8 cellular contexts compared by ENCODE assay signal in genomic region chr5:90529939-90530677, GRCh38. TPM values are rescaled to one million over a fixed set of nuclear protein-coding genes. Genes with fewer than 3 reads are reported as not detected.
DNase-seq lines count a peak whose midpoint lies in the region; ATAC-seq and TF ChIP-seq lines count a peak whose summit lies in the region.

No MANE protein-coding gene starts in this region.

- DNase-seq in EH (ENCODE audit: low read depth) (peak; percentile 86), Panc1 (ENCODE audit: low read depth, low spot score) (peak; percentile 73), cardiac septum (ENCODE audit: low spot score) (peak; percentile 80), upper lobe of right lung (no peak)
- DNase-seq in activated naive CD8-positive, alpha-beta T cell treated with anti-CD3 and anti-CD28 coated beads for 36 hours: peak; percentile 53

- H3K9me3 ChIP-seq in HUES64 (ENCODE audit: insufficient read depth, low read depth, low read length) (no peaks in the 10 kb centered on the region), Panc1 (ENCODE audit: control insufficient read depth, insufficient read depth, low read depth, low read length) (no peaks in the 10 kb centered on the region), parathyroid adenoma (ENCODE audit: control insufficient read depth, low read length) (no peaks in the 10 kb centered on the region), upper lobe of right lung (no peaks in the 10 kb centered on the region)

- H3K4me3 ChIP-seq in HUES64 (ENCODE audit: low read length) (peak overlapping the region; percentile 89), Panc1 (ENCODE audit: low read depth in 2 of 2, low read length in 2 of 2) (peak overlapping the region; percentile 98 to 99), parathyroid adenoma (ENCODE audit: low read depth, low read length) (peak overlapping the region; percentile 99), upper lobe of right lung (peak overlapping the region; percentile 94)

- WGBS in HUES64: 12% methylated on average over 13 of the region's 13 CpGs

- CTCF ChIA-PET in Panc1 (lab: Charles Lee): interaction anchor here (0.6 to 1.8 kb wide), 4 partner anchors 16 to 91 kb away, joined by 3 to 10 read pairs (median 6); no protein-coding TSS in a partner anchor

- peak overlapping the region; percentile 99 for H3K4me3 Mint-ChIP-seq in activated naive CD8-positive, alpha-beta T cell treated with anti-CD3 and anti-CD28 coated beads for 36 hours

- intact Hi-C loops in Panc1 (cut with micrococcal nuclease; ENCODE audit: unreplicated experiment): loop anchor here (2.0 kb wide), 1 partner anchor 91 kb away; no protein-coding TSS in a partner anchor
- intact Hi-C loops in cardiac septum (cut with DNase I): loop anchor here (1.0 to 2.0 kb wide), 3 partner anchors 56 to 121 kb away; partner anchors contain the start of genes CETN3, MBLAC2 and POLR3G
- intact Hi-C loops in upper lobe of right lung (cut with DNase I): no loop called here

- H3K9ac ChIP-seq in HUES64 (ENCODE audit: low read depth, low read length) (peak overlapping the region; percentile 73), parathyroid adenoma (no peak overlapping the region)

- H3K36me3 ChIP-seq in HUES64 (ENCODE audit: insufficient read depth, low read length) (0 out of 2 replicates have a peak, but pooled peaks cover under 1% of the 10 kb centered on the region), Panc1 (ENCODE audit: control insufficient read depth, insufficient read depth, low read length) (peaks cover 3% of the 10 kb centered on the region; the same call in 1 of the 2 replicates), parathyroid adenoma (ENCODE audit: control insufficient read depth, insufficient read depth, low read length) (no peaks in the 10 kb centered on the region), upper lobe of right lung (peaks cover 5% of the 10 kb centered on the region)

- H3K27me3 ChIP-seq in HUES64 (ENCODE audit: insufficient read depth, low read length) (no peaks in the 10 kb centered on the region), Panc1 (ENCODE audit: control insufficient read depth, insufficient read depth, low read length) (peaks cover 28% of the 10 kb centered on the region), parathyroid adenoma (ENCODE audit: control insufficient read depth, insufficient read depth, low read length) (no peaks in the 10 kb centered on the region), upper lobe of right lung (peaks cover 4% of the 10 kb centered on the region)

- POLR2A ChIA-PET in Panc1 (lab: Charles Lee): no interaction called here

- peak overlapping the region; percentile 96 for H3K4me2 ChIP-seq in parathyroid adenoma (ENCODE audit: low read length)

- peak; percentile 59 for ATAC-seq in GM21528 (IDR thresholded peaks at IDR 0.05; ENCODE audit: low FRiP score, unreplicated experiment)
- ATAC-seq in Panc1: peak; percentile 87
- peak; percentile 72 for ATAC-seq in upper lobe of right lung

- TF ChIP-seq CTCF in Panc1 (IDR thresholded peaks at IDR 0.05): peak; percentile 85
- TF ChIP-seq CTCF in parathyroid adenoma (IDR thresholded peaks at IDR 0.05): peak; percentile 73
- TF ChIP-seq CTCF in upper lobe of right lung (IDR thresholded peaks at IDR 0.05): peak; percentile 75

- H2AFZ ChIP-seq in parathyroid adenoma: peak overlapping the region; percentile 96

- peak overlapping the region; percentile 95 for H3K27ac Mint-ChIP-seq in activated naive CD8-positive, alpha-beta T cell treated with anti-CD3 and anti-CD28 coated beads for 36 hours

- no peaks in the 10 kb centered on the region for H3K9me3 Mint-ChIP-seq in activated naive CD8-positive, alpha-beta T cell treated with anti-CD3 and anti-CD28 coated beads for 36 hours

- peaks cover 7% of the 10 kb centered on the region for H3K79me2 ChIP-seq in parathyroid adenoma

- peaks cover 3% of the 10 kb centered on the region for H3K36me3 Mint-ChIP-seq in activated naive CD8-positive, alpha-beta T cell treated with anti-CD3 and anti-CD28 coated beads for 36 hours

- in situ Hi-C loops in Panc1 (cut with HindIII; ENCODE audit: low pct_unique_long_range_greater_than_20kb, low sequenced_read_pairs): no loop called here

- H3K27ac ChIP-seq in HUES64 (ENCODE audit: low read depth, low read length) (peak overlapping the region; percentile 70), Panc1 (ENCODE audit: low read length) (peak overlapping the region; percentile 86), parathyroid adenoma (peak overlapping the region; percentile 90), upper lobe of right lung (peak overlapping the region; percentile 94)

- BruUV-seq in Panc1 (replicated peaks; lab: Mats Ljungman, UMichigan): no TSS peak

- H3K4me1 ChIP-seq in HUES64 (ENCODE audit: insufficient read depth, low read length) (peaks cover 5% of the 10 kb centered on the region), Panc1 (ENCODE audit: control insufficient read depth, insufficient read depth, low read length) (peaks cover 14% of the 10 kb centered on the region), parathyroid adenoma (peaks cover 9% of the 10 kb centered on the region), upper lobe of right lung (peaks cover 33% of the 10 kb centered on the region)

- H3K27me3 Mint-ChIP-seq in activated naive CD8-positive, alpha-beta T cell treated with anti-CD3 and anti-CD28 coated beads for 36 hours: peaks cover 17% of the 10 kb centered on the region

- peaks cover 19% of the 10 kb centered on the region for H3K4me1 Mint-ChIP-seq in activated naive CD8-positive, alpha-beta T cell treated with anti-CD3 and anti-CD28 coated beads for 36 hours

RNA-seq across cellular contexts. Expression of gene LYSMD3, which starts 0.7 kb away (rescaled TPM):
- polyA plus RNA-seq in HUES64 (2013, experiment 1 of 2): 8.4 TPM
- 10.1 TPM for polyA plus RNA-seq in HUES64 (2013, experiment 2 of 2)
- 16.0 TPM for total RNA-seq in Panc1 (2021; ENCODE audit: unreplicated experiment)
- polyA plus RNA-seq in Panc1 (2012; ENCODE audit: insufficient read length): 10.9 TPM
- 10 to 100 TPM; 14.2 to 14.8 TPM for total RNA-seq in activated naive CD8-positive, alpha-beta T cell treated with anti-CD3 and anti-CD28 coated beads for 36 hours
- 14.8 TPM for total RNA-seq in cardiac septum
- total RNA-seq in upper lobe of right lung: 21.0 TPM

RNA-seq across cellular contexts. Expression of gene ADGRV1, which starts 28.5 kb away (rescaled TPM):
- polyA plus RNA-seq in HUES64 (2013, experiment 1 of 2): 22.5 TPM
- polyA plus RNA-seq in HUES64 (2013, experiment 2 of 2): 25.4 TPM
- total RNA-seq in Panc1 (2021; ENCODE audit: unreplicated experiment) (0.49 TPM), cardiac septum (0.19 TPM), upper lobe of right lung (47.1 TPM)
- polyA plus RNA-seq in Panc1 (2012; ENCODE audit: insufficient read length): 0.45 TPM
- under 1 TPM in 1 of 2 experiments, not detected in 1; 0.14 TPM for total RNA-seq in activated naive CD8-positive, alpha-beta T cell treated with anti-CD3 and anti-CD28 coated beads for 36 hours

RNA-seq across cellular contexts. Expression of gene POLR3G, which starts 55.4 kb away (rescaled TPM):
- polyA plus RNA-seq in HUES64 (2013, experiment 1 of 2): 94.5 TPM
- 81.6 TPM for polyA plus RNA-seq in HUES64 (2013, experiment 2 of 2)
- 23.4 TPM for total RNA-seq in Panc1 (2021; ENCODE audit: unreplicated experiment)
- 13.6 TPM for polyA plus RNA-seq in Panc1 (2012; ENCODE audit: insufficient read length)
- 10 to 100 TPM; 25.4 to 25.7 TPM for total RNA-seq in activated naive CD8-positive, alpha-beta T cell treated with anti-CD3 and anti-CD28 coated beads for 36 hours
- 0.97 TPM for total RNA-seq in cardiac septum
- total RNA-seq in upper lobe of right lung: 0.93 TPM

RNA-seq across cellular contexts. Expression of gene MBLAC2, which starts 55.5 kb away (rescaled TPM):
- 3.6 TPM for polyA plus RNA-seq in HUES64 (2013, experiment 1 of 2)
- polyA plus RNA-seq in HUES64 (2013, experiment 2 of 2): 3.6 TPM
- 5.9 TPM for total RNA-seq in Panc1 (2021; ENCODE audit: unreplicated experiment)
- 3.9 TPM for polyA plus RNA-seq in Panc1 (2012; ENCODE audit: insufficient read length)
- total RNA-seq in activated naive CD8-positive, alpha-beta T cell treated with anti-CD3 and anti-CD28 coated beads for 36 hours: 1 to 10 TPM; 5.4 to 5.6 TPM
- total RNA-seq in cardiac septum: 2.9 TPM
- total RNA-seq in upper lobe of right lung: 4.5 TPM

Comparison
In these comparisons a context has a peak if more than half of its experiments do, and no peak if none do; other contexts are left out.
1. RNA of gene ADGRV1, which starts 28.5 kb away (total RNA-seq): 47.1 TPM in upper lobe of right lung (single experiment); 0.49 TPM in Panc1 (single experiment), 0.19 TPM in cardiac septum (single experiment) and 0.14 TPM in activated naive CD8-positive, alpha-beta T cell treated with anti-CD3 and anti-CD28 coated beads for 36 hours; every median in the first group is over 10 times any median in the second.
2. RNA of gene POLR3G, which starts 55.4 kb away (total RNA-seq): 25.4 to 25.7 TPM in activated naive CD8-positive, alpha-beta T cell treated with anti-CD3 and anti-CD28 coated beads for 36 hours and 23.4 TPM in Panc1 (single experiment); 0.97 TPM in cardiac septum (single experiment) and 0.93 TPM in upper lobe of right lung (single experiment); every median in the first group is over 10 times any median in the second.
3. Peak in every context shown above with its lines, with median percentiles within 50 percentile points of each other: ATAC-seq, H3K27ac ChIP-seq, H3K4me3 ChIP-seq and CTCF ChIP-seq.